8 cellular contexts compared by ENCODE assay signal in the genomic region with DNA sequence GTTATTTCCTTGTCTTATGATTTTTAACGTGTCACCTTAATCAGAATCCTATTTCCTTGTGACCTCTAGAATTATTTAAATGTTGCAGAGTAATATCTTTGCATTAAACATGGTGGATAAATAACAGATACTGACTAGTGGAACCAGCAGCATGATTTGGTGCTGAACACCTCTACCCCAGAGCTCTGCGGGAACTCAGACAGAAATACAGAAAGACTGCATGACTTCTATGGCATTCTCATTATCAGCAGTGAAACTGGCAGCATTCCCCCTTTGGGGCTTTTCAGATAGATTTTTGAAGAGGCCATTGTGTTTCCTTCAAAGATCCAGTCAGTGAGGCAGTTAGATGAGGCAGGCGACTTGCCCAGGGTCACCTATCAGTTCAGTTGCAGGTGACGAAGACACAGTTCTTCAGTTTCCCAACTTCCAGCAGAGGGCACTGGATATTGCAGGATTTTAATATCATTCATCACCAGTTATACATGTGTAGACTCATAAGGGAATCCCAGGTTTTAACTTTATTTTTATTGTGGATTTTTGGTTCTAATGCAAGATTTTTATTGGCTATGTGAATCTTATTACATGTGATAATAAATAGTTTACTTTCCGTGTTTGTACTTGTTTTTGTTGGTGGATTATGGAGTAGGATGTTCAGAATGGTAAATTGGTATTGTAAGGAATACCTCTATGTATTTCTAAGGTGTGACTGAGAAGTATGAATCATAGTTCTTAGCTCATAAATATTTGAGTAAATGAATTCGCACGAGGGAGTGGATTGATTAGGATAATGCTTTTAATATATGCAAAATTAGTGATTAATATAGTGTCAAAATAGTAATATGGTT.
A peak's percentile ranks its signal among the peaks of the same experiment; 100 is the strongest.
DNase-seq lines count a peak whose midpoint lies in the region; ATAC-seq and TF ChIP-seq lines count a peak whose summit lies in the region.

No MANE protein-coding gene starts in this region.

- TF ChIP-seq CTCF in AG09319 (IDR thresholded peaks at IDR 0.05; ENCODE audit: low read depth, low read length) (peak; percentile 54), WTC11 (IDR thresholded peaks at IDR 0.05) (no peak)

- POLR2A ChIA-PET in WTC11 (lab: Charles Lee), result no interaction called here

- CTCF ChIA-PET in WTC11 (lab: Charles Lee), result no interaction called here

- H3K27ac Mint-ChIP-seq in WTC11, result no peak overlapping the region
- no peak overlapping the region for H3K27ac Mint-ChIP-seq in activated T-helper 1 cell treated with anti-CD3 and anti-CD28 coated beads, Interleukin-12 subunit alpha, Interleukin-12 subunit beta, Interleukin-2, Interleukin-4 antibody, amounts not matched to agents 30 ng/mL and 10 ng/mL and 1 ng/mL, durations not matched to agents 14 hours and 24 hours and 36 hours

- no peak overlapping the region for H3K4me3 Mint-ChIP-seq in WTC11
- no peak overlapping the region for H3K4me3 Mint-ChIP-seq in activated T-helper 1 cell treated with anti-CD3 and anti-CD28 coated beads, Interleukin-12 subunit alpha, Interleukin-12 subunit beta, Interleukin-2, Interleukin-4 antibody, amounts not matched to agents 30 ng/mL and 10 ng/mL and 1 ng/mL, durations not matched to agents 14 hours and 24 hours and 36 hours

- H3K36me3 Mint-ChIP-seq in WTC11, result peaks cover 39% of the 10 kb centered on the region
- peaks cover 8% of the 10 kb centered on the region for H3K36me3 Mint-ChIP-seq in activated T-helper 1 cell treated with anti-CD3 and anti-CD28 coated beads, Interleukin-12 subunit alpha, Interleukin-12 subunit beta, Interleukin-2, Interleukin-4 antibody, amounts not matched to agents 30 ng/mL and 10 ng/mL and 1 ng/mL, durations not matched to agents 14 hours and 24 hours and 36 hours (ENCODE audit: low read depth)

- intact Hi-C loops in activated T-helper 1 cell treated with anti-CD3 and anti-CD28 coated beads, Interleukin-12 subunit alpha, Interleukin-12 subunit beta, Interleukin-2, Interleukin-4 antibody, amounts not matched to agents 30 ng/mL and 10 ng/mL and 1 ng/mL, durations not matched to agents 14 hours and 24 hours and 36 hours (cut with micrococcal nuclease), result no loop called here

- H3K27me3 Mint-ChIP-seq in WTC11 (ENCODE audit: low read depth), result no peaks in the 10 kb centered on the region
- no peaks in the 10 kb centered on the region for H3K27me3 Mint-ChIP-seq in activated T-helper 1 cell treated with anti-CD3 and anti-CD28 coated beads, Interleukin-12 subunit alpha, Interleukin-12 subunit beta, Interleukin-2, Interleukin-4 antibody, amounts not matched to agents 30 ng/mL and 10 ng/mL and 1 ng/mL, durations not matched to agents 14 hours and 24 hours and 36 hours (ENCODE audit: insufficient read depth)

- peaks cover 3% of the 10 kb centered on the region; the same call in 1 of the 2 replicates for H3K4me1 Mint-ChIP-seq in WTC11
- no peaks in the 10 kb centered on the region for H3K4me1 Mint-ChIP-seq in activated T-helper 1 cell treated with anti-CD3 and anti-CD28 coated beads, Interleukin-12 subunit alpha, Interleukin-12 subunit beta, Interleukin-2, Interleukin-4 antibody, amounts not matched to agents 30 ng/mL and 10 ng/mL and 1 ng/mL, durations not matched to agents 14 hours and 24 hours and 36 hours (ENCODE audit: low read depth)

- no peaks in the 10 kb centered on the region for H3K9me3 Mint-ChIP-seq in WTC11
- no peaks in the 10 kb centered on the region for H3K9me3 Mint-ChIP-seq in activated T-helper 1 cell treated with anti-CD3 and anti-CD28 coated beads, Interleukin-12 subunit alpha, Interleukin-12 subunit beta, Interleukin-2, Interleukin-4 antibody, amounts not matched to agents 30 ng/mL and 10 ng/mL and 1 ng/mL, durations not matched to agents 14 hours and 24 hours and 36 hours

- ATAC-seq in WTC11 (peak; percentile 43), HG03432 (IDR thresholded peaks at IDR 0.05; ENCODE audit: unreplicated experiment) (no peak), HG02938 (IDR thresholded peaks at IDR 0.05; ENCODE audit: unreplicated experiment) (no peak)

- in situ Hi-C loops in KBM-7 (cut with MboI; ENCODE audit: low pct_unique_long_range_greater_than_20kb, low sequenced_read_pairs), result no loop called here

- DNase-seq in AG09319 (ENCODE audit: extremely low read depth, low read depth), result no peak
- DNase-seq in KBM-7, result peak; percentile 38
- DNase-seq in WTC11 (ENCODE audit: low spot score), result no peak
- DNase-seq in kidney glomerular epithelial cell (lab: John Stamatoyannopoulos, UW), result peak; percentile 14
- DNase-seq in NCI-H1048 (lab: John Stamatoyannopoulos, UW), result no peak
- DNase-seq in activated T-helper 1 cell treated with anti-CD3 and anti-CD28 coated beads, Interleukin-12 subunit alpha, Interleukin-12 subunit beta, Interleukin-2, Interleukin-4 antibody, amounts not matched to agents 30 ng/mL and 10 ng/mL and 1 ng/mL, durations not matched to agents 14 hours and 24 hours and 36 hours (ENCODE audit: low spot score), result no peak

TF ChIP-seq in WTC11, 78 proteins besides CTCF, POLR2A, EP300 and RAD21:
- TF ChIP-seq, protein P1, sequence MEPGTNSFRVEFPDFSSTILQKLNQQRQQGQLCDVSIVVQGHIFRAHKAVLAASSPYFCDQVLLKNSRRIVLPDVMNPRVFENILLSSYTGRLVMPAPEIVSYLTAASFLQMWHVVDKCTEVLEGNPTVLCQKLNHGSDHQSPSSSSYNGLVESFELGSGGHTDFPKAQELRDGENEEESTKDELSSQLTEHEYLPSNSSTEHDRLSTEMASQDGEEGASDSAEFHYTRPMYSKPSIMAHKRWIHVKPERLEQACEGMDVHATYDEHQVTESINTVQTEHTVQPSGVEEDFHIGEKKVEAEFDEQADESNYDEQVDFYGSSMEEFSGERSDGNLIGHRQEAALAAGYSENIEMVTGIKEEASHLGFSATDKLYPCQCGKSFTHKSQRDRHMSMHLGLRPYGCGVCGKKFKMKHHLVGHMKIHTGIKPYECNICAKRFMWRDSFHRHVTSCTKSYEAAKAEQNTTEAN (CRISPR knock-in tag; IDR thresholded peaks at IDR 0.05), result no peak
- TF ChIP-seq RORB (CRISPR knock-in tag; IDR thresholded peaks at IDR 0.05), result no peak
- TF ChIP-seq, protein P2, sequence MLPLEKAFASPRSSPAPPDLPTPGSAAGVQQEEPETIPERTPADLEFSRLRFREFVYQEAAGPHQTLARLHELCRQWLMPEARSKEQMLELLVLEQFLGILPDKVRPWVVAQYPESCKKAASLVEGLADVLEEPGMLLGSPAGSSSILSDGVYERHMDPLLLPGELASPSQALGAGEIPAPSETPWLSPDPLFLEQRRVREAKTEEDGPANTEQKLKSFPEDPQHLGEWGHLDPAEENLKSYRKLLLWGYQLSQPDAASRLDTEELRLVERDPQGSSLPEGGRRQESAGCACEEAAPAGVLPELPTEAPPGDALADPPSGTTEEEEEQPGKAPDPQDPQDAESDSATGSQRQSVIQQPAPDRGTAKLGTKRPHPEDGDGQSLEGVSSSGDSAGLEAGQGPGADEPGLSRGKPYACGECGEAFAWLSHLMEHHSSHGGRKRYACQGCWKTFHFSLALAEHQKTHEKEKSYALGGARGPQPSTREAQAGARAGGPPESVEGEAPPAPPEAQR (CRISPR knock-in tag; IDR thresholded peaks at IDR 0.05), result no peak
- TF ChIP-seq, protein P3, sequence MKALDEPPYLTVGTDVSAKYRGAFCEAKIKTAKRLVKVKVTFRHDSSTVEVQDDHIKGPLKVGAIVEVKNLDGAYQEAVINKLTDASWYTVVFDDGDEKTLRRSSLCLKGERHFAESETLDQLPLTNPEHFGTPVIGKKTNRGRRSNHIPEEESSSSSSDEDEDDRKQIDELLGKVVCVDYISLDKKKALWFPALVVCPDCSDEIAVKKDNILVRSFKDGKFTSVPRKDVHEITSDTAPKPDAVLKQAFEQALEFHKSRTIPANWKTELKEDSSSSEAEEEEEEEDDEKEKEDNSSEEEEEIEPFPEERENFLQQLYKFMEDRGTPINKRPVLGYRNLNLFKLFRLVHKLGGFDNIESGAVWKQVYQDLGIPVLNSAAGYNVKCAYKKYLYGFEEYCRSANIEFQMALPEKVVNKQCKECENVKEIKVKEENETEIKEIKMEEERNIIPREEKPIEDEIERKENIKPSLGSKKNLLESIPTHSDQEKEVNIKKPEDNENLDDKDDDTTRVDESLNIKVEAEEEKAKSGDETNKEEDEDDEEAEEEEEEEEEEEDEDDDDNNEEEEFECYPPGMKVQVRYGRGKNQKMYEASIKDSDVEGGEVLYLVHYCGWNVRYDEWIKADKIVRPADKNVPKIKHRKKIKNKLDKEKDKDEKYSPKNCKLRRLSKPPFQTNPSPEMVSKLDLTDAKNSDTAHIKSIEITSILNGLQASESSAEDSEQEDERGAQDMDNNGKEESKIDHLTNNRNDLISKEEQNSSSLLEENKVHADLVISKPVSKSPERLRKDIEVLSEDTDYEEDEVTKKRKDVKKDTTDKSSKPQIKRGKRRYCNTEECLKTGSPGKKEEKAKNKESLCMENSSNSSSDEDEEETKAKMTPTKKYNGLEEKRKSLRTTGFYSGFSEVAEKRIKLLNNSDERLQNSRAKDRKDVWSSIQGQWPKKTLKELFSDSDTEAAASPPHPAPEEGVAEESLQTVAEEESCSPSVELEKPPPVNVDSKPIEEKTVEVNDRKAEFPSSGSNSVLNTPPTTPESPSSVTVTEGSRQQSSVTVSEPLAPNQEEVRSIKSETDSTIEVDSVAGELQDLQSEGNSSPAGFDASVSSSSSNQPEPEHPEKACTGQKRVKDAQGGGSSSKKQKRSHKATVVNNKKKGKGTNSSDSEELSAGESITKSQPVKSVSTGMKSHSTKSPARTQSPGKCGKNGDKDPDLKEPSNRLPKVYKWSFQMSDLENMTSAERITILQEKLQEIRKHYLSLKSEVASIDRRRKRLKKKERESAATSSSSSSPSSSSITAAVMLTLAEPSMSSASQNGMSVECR (CRISPR knock-in tag; IDR thresholded peaks at IDR 0.05; ENCODE audit: borderline replicate concordance), result no peak
- TF ChIP-seq ATF1 (CRISPR knock-in tag; IDR thresholded peaks at IDR 0.05), result no peak
- no peak for TF ChIP-seq MXD4 (CRISPR knock-in tag; IDR thresholded peaks at IDR 0.05; ENCODE audit: borderline replicate concordance)
- TF ChIP-seq GABPB1 (CRISPR knock-in tag; IDR thresholded peaks at IDR 0.05), result no peak
- no peak for TF ChIP-seq ZNF138 (CRISPR knock-in tag; conservative IDR thresholded peaks at IDR 0.05)

Comparison
In these comparisons a context has a peak if more than half of its experiments do, and no peak if none do; other contexts are left out.
1. DNase-seq: peak in KBM-7 (single experiment) and kidney glomerular epithelial cell (single experiment); none in AG09319 (single experiment), WTC11 (single experiment), NCI-H1048 (single experiment) and activated T-helper 1 cell treated with anti-CD3 and anti-CD28 coated beads, Interleukin-12 subunit alpha, Interleukin-12 subunit beta, Interleukin-2, Interleukin-4 antibody, amounts not matched to agents 30 ng/mL and 10 ng/mL and 1 ng/mL, durations not matched to agents 14 hours and 24 hours and 36 hours (single experiment).